Comparison of ENCODE assay signal across 28 cellular contexts in genomic region chr20:8260837-8261241, GRCh38.
A peak's percentile ranks its signal among the peaks of the same experiment; 100 is the strongest.
DNase-seq lines count a peak whose midpoint lies in the region; ATAC-seq and TF ChIP-seq lines count a peak whose summit lies in the region.
"Had no signal": no experiment of that assay in that cellular context is flagged by ENCODE, and none has a peak within 500 bp of the region (broad histone marks: within the 10 kb centered on the region; RNA-seq: fewer than 3 reads in every experiment).

No MANE protein-coding gene starts in this region.

- DNase-seq in Right ventricle myocardium inferior (ENCODE audit: missing footprints), result no peak
- DNase-seq in cardiac septum (ENCODE audit: low spot score), result no peak
- DNase-seq in WTC11 (ENCODE audit: low spot score), result no peak
- peak; percentile 29 to 51 (median 39) for DNase-seq in right cardiac atrium
- DNase-seq in NCI-H446 (lab: John Stamatoyannopoulos, UW), result no peak
- no peak for DNase-seq in NCI-H2107 treated with DMSO at 0.1 percent for 48 hours (lab: John Stamatoyannopoulos, UW; ENCODE audit: unreplicated experiment)
- DNase-seq: 8988T; activated B cell treated with CpG ODN at 0.5 μM for 24 hours; activated CD4-positive, alpha-beta T cell treated with anti-CD3 and anti-CD28 coated beads, Interleukin-2, amount 50 U/mL, for 48 hours; activated CD8-positive, alpha-beta memory T cell treated with anti-CD3 and anti-CD28 coated beads, Interleukin-2, amount 50 U/mL, for 48 hours; activated naive CD4-positive, alpha-beta T cell treated with anti-CD3 and anti-CD28 coated beads, Interleukin-2, amount 10 ng/mL, durations not matched to agents 7 days and 5 days; brain microvascular endothelial cell; CD8-positive, alpha-beta T cell; DMS 273 treated with DMSO at 0.1 percent for 48 hours; effector CD8-positive, alpha-beta T cell; EL; mesenchymal stem cell; NCI-H1105; NCI-H1930; NCI-H2227 treated with DMSO at 0.1 percent for 48 hours; NCI-H69; stimulated activated naive CD4-positive, alpha-beta T cell; SW 1271; T-helper 9 cell had no signal

- no peak for TF ChIP-seq CTCF in WTC11 (IDR thresholded peaks at IDR 0.05)

- peaks cover 4% of the 10 kb centered on the region; the same call in 1 of the 2 replicates for H3K4me1 Mint-ChIP-seq in WTC11
- H3K4me1 Mint-ChIP-seq: activated B cell treated with CpG ODN at 0.5 μM for 24 hours; activated naive CD4-positive, alpha-beta T cell treated with anti-CD3 and anti-CD28 coated beads, Interleukin-2, amount 10 ng/mL, durations not matched to agents 7 days and 5 days had no signal

- no peaks in the 10 kb centered on the region for H3K36me3 Mint-ChIP-seq in WTC11
- H3K36me3 Mint-ChIP-seq: activated naive CD4-positive, alpha-beta T cell treated with anti-CD3 and anti-CD28 coated beads, Interleukin-2, amount 10 ng/mL, durations not matched to agents 7 days and 5 days; CD8-positive, alpha-beta T cell had no signal

- peak; percentile 84 for ATAC-seq in Right ventricle myocardium inferior
- peak; percentile 55 for ATAC-seq in WTC11
- peak in 1 of 2 donors; percentile 41 for ATAC-seq in right cardiac atrium
- no peak for ATAC-seq in GM19463 (IDR thresholded peaks at IDR 0.05; ENCODE audit: unreplicated experiment)
- ATAC-seq in HG03135 (IDR thresholded peaks at IDR 0.05; ENCODE audit: unreplicated experiment), result no peak
- ATAC-seq: CD8-positive, alpha-beta T cell had no signal

- no peaks in the 10 kb centered on the region for H3K27me3 ChIP-seq in right cardiac atrium (ENCODE audit: control insufficient read depth, insufficient read depth)
- H3K27me3 ChIP-seq: brain microvascular endothelial cell, suprapubic skin had no signal

- H3K27ac Mint-ChIP-seq in WTC11, result no peak overlapping the region
- H3K27ac Mint-ChIP-seq: activated B cell treated with CpG ODN at 0.5 μM for 24 hours; activated naive CD4-positive, alpha-beta T cell treated with anti-CD3 and anti-CD28 coated beads, Interleukin-2, amount 10 ng/mL, durations not matched to agents 7 days and 5 days; CD8-positive, alpha-beta T cell had no signal

- H3K4me1 ChIP-seq in right cardiac atrium (ENCODE audit: control insufficient read depth, insufficient read depth, low read length), result peaks cover 2% of the 10 kb centered on the region
- H3K4me1 ChIP-seq: suprapubic skin had no signal

- H3K27ac ChIP-seq in right cardiac atrium (ENCODE audit: low read length), result no peak overlapping the region
- H3K27ac ChIP-seq: brain microvascular endothelial cell, epithelial cell of prostate, suprapubic skin had no signal

- no peaks in the 10 kb centered on the region for H3K9me3 Mint-ChIP-seq in WTC11
- H3K9me3 Mint-ChIP-seq: activated B cell treated with CpG ODN at 0.5 μM for 24 hours; activated naive CD4-positive, alpha-beta T cell treated with anti-CD3 and anti-CD28 coated beads, Interleukin-2, amount 10 ng/mL, durations not matched to agents 7 days and 5 days; CD8-positive, alpha-beta T cell had no signal

- CTCF ChIA-PET in WTC11 (lab: Charles Lee), result no interaction called here

- 80% methylated on average over 4 of the region's 4 CpGs for WGBS in right cardiac atrium

- H3K9me3 ChIP-seq in right cardiac atrium (ENCODE audit: control insufficient read depth, low read length), result no peaks in the 10 kb centered on the region
- H3K9me3 ChIP-seq: suprapubic skin had no signal

- no peak overlapping the region for H3K4me3 ChIP-seq in right cardiac atrium (ENCODE audit: low read length)
- H3K4me3 ChIP-seq: suprapubic skin had no signal

- H3K4me3 Mint-ChIP-seq in WTC11, result no peak overlapping the region
- H3K4me3 Mint-ChIP-seq: activated B cell treated with CpG ODN at 0.5 μM for 24 hours; activated naive CD4-positive, alpha-beta T cell treated with anti-CD3 and anti-CD28 coated beads, Interleukin-2, amount 10 ng/mL, durations not matched to agents 7 days and 5 days; CD8-positive, alpha-beta T cell had no signal

- intact Hi-C loops in Right ventricle myocardium inferior (cut with DNase I), result no loop called here
- intact Hi-C loops in cardiac septum (cut with DNase I), result no loop called here
- intact Hi-C loops in right cardiac atrium (cut with DNase I), result no loop called here

- no peaks in the 10 kb centered on the region for H3K27me3 Mint-ChIP-seq in WTC11 (ENCODE audit: low read depth)
- H3K27me3 Mint-ChIP-seq: activated B cell treated with CpG ODN at 0.5 μM for 24 hours; activated naive CD4-positive, alpha-beta T cell treated with anti-CD3 and anti-CD28 coated beads, Interleukin-2, amount 10 ng/mL, durations not matched to agents 7 days and 5 days had no signal

- POLR2A ChIA-PET in WTC11 (lab: Charles Lee), result no interaction called here

TF ChIP-seq in WTC11, 78 proteins besides CTCF, POLR2A, EP300 and RAD21:
- no peak for TF ChIP-seq FOXJ3 (CRISPR knock-in tag; IDR thresholded peaks at IDR 0.05; ENCODE audit: borderline replicate concordance)
- TF ChIP-seq GRHL2 (CRISPR knock-in tag; IDR thresholded peaks at IDR 0.05; ENCODE audit: insufficient replicate concordance, severe bottlenecking), result no peak
- TF ChIP-seq HMGA2 (CRISPR knock-in tag; IDR thresholded peaks at IDR 0.05), result no peak
- TF ChIP-seq JUN (CRISPR knock-in tag; IDR thresholded peaks at IDR 0.05), result no peak
- TF ChIP-seq, protein P1, sequence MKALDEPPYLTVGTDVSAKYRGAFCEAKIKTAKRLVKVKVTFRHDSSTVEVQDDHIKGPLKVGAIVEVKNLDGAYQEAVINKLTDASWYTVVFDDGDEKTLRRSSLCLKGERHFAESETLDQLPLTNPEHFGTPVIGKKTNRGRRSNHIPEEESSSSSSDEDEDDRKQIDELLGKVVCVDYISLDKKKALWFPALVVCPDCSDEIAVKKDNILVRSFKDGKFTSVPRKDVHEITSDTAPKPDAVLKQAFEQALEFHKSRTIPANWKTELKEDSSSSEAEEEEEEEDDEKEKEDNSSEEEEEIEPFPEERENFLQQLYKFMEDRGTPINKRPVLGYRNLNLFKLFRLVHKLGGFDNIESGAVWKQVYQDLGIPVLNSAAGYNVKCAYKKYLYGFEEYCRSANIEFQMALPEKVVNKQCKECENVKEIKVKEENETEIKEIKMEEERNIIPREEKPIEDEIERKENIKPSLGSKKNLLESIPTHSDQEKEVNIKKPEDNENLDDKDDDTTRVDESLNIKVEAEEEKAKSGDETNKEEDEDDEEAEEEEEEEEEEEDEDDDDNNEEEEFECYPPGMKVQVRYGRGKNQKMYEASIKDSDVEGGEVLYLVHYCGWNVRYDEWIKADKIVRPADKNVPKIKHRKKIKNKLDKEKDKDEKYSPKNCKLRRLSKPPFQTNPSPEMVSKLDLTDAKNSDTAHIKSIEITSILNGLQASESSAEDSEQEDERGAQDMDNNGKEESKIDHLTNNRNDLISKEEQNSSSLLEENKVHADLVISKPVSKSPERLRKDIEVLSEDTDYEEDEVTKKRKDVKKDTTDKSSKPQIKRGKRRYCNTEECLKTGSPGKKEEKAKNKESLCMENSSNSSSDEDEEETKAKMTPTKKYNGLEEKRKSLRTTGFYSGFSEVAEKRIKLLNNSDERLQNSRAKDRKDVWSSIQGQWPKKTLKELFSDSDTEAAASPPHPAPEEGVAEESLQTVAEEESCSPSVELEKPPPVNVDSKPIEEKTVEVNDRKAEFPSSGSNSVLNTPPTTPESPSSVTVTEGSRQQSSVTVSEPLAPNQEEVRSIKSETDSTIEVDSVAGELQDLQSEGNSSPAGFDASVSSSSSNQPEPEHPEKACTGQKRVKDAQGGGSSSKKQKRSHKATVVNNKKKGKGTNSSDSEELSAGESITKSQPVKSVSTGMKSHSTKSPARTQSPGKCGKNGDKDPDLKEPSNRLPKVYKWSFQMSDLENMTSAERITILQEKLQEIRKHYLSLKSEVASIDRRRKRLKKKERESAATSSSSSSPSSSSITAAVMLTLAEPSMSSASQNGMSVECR (CRISPR knock-in tag; IDR thresholded peaks at IDR 0.05; ENCODE audit: borderline replicate concordance), result no peak
- TF ChIP-seq, protein P2, sequence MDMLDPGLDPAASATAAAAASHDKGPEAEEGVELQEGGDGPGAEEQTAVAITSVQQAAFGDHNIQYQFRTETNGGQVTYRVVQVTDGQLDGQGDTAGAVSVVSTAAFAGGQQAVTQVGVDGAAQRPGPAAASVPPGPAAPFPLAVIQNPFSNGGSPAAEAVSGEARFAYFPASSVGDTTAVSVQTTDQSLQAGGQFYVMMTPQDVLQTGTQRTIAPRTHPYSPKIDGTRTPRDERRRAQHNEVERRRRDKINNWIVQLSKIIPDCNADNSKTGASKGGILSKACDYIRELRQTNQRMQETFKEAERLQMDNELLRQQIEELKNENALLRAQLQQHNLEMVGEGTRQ (CRISPR knock-in tag; IDR thresholded peaks at IDR 0.05), result no peak
- no peak for TF ChIP-seq ZNF138 (CRISPR knock-in tag; conservative IDR thresholded peaks at IDR 0.05)

Comparison
In these comparisons a context has a peak if more than half of its experiments do, and no peak if none do; other contexts are left out.
1. DNase-seq: peak in right cardiac atrium (3 of 3); none in Right ventricle myocardium inferior (single experiment), cardiac septum (single experiment), WTC11 (single experiment), NCI-H446 (0 of 2) and NCI-H2107 treated with DMSO at 0.1 percent for 48 hours (single experiment).
2. ATAC-seq: peak in Right ventricle myocardium inferior (single experiment) and WTC11 (single experiment); none in GM19463 (single experiment) and HG03135 (single experiment).